Comparison of ENCODE assay signal across 12 cellular contexts in genomic region chr11:13962198-13962561, GRCh38. TPM values are rescaled to one million over a fixed set of nuclear protein-coding genes. Genes with fewer than 3 reads are reported as not detected.
A peak's percentile ranks its signal among the peaks of the same experiment; 100 is the strongest.
DNase-seq lines count a peak whose midpoint lies in the region; ATAC-seq and TF ChIP-seq lines count a peak whose summit lies in the region.
"Had no signal": no experiment of that assay in that cellular context is flagged by ENCODE, and none has a peak within 500 bp of the region (broad histone marks: within the 10 kb centered on the region; RNA-seq: fewer than 3 reads in every experiment).

No MANE protein-coding gene starts in this region.

- H3K36me3 ChIP-seq in mesenchymal stem cell (ENCODE audit: control insufficient read depth in 1 of 2, insufficient read depth in 2 of 2, low read depth in 1 of 2, low read length in 2 of 2) (no peaks in the 10 kb centered on the region), stomach (no peaks in the 10 kb centered on the region)

- intact Hi-C loops in activated CD4-positive, alpha-beta T cell treated with anti-CD3 and anti-CD28 coated beads for 36 hours (cut with DNase I, micrococcal nuclease): no loop called here
- intact Hi-C loops in stomach (cut with DNase I; ENCODE audit: low total_unique reads): loop anchor here (10.0 kb wide), 1 partner anchor 183 kb away; no protein-coding TSS in a partner anchor

- H3K9me3 ChIP-seq in mesenchymal stem cell (ENCODE audit: control insufficient read depth, low read length): no peaks in the 10 kb centered on the region
- H3K9me3 ChIP-seq in stomach: no peaks in the 10 kb centered on the region
- H3K9me3 ChIP-seq: A549 had no signal

- H4K8ac ChIP-seq in mesenchymal stem cell (ENCODE audit: low read length): no peak overlapping the region

- H2BK12ac ChIP-seq in mesenchymal stem cell (ENCODE audit: low read length in 2 of 2): no peak overlapping the region

- H3K23ac ChIP-seq in mesenchymal stem cell (ENCODE audit: low read length in 2 of 2): no peak overlapping the region

- TF ChIP-seq CTCF in astrocyte of the cerebellum (IDR thresholded peaks at IDR 0.05; ENCODE audit: low read depth, low read length, missing control alignments): no peak
- TF ChIP-seq CTCF in stomach (IDR thresholded peaks at IDR 0.05): no peak

- no peak overlapping the region for H3K18ac ChIP-seq in mesenchymal stem cell (ENCODE audit: low read depth in 1 of 2, low read length in 2 of 2)

- no peak overlapping the region for H3K14ac ChIP-seq in mesenchymal stem cell (ENCODE audit: low read length in 2 of 2)

- H2BK120ac ChIP-seq in mesenchymal stem cell (ENCODE audit: low read depth, low read length): no peak overlapping the region

- H3K27ac Mint-ChIP-seq in activated CD4-positive, alpha-beta T cell treated with anti-CD3 and anti-CD28 coated beads for 36 hours: no peak overlapping the region

- H2AFZ ChIP-seq in mesenchymal stem cell (ENCODE audit: low read depth, low read length): peak overlapping the region; percentile 67

- H3K9me3 Mint-ChIP-seq in activated CD4-positive, alpha-beta T cell treated with anti-CD3 and anti-CD28 coated beads for 36 hours (ENCODE audit: low read depth): no peaks in the 10 kb centered on the region

- no peak overlapping the region for H2AK5ac ChIP-seq in mesenchymal stem cell (ENCODE audit: low read length, severe bottlenecking)

- peaks cover 47% of the 10 kb centered on the region for H3K27me3 Mint-ChIP-seq in activated CD4-positive, alpha-beta T cell treated with anti-CD3 and anti-CD28 coated beads for 36 hours

- WGBS in mesenchymal stem cell: 32% methylated on average over 15 of the region's 16 CpGs
- 24 to 35% (median 33%) methylated on average over 16 of the region's 16 CpGs for WGBS in stomach, 5 donors

- H3K4me1 Mint-ChIP-seq in activated CD4-positive, alpha-beta T cell treated with anti-CD3 and anti-CD28 coated beads for 36 hours: peaks cover 12% of the 10 kb centered on the region

- H3K4me3 Mint-ChIP-seq in activated CD4-positive, alpha-beta T cell treated with anti-CD3 and anti-CD28 coated beads for 36 hours: peak overlapping the region; percentile 10

- no peak overlapping the region for H2BK15ac ChIP-seq in mesenchymal stem cell (ENCODE audit: low read depth, poor library complexity, severe bottlenecking)

- TF ChIP-seq EP300 in stomach (IDR thresholded peaks at IDR 0.05): no peak

- H3K4me1 ChIP-seq in mesenchymal stem cell (ENCODE audit: control insufficient read depth, insufficient read depth, low read depth, low read length) (peaks cover 19% of the 10 kb centered on the region), stomach (peaks cover 27 to 55% (median 44%) of the 10 kb centered on the region in 4 donors)

- POLR2A ChIA-PET in activated CD4-positive, alpha-beta T cell treated with anti-CD3 and anti-CD28 coated beads for 36 hours (lab: Charles Lee): interaction anchor here (0.6 kb wide), 1 partner anchor 179 kb away, joined by 3 read pairs; no protein-coding TSS in a partner anchor

- in situ Hi-C loops in astrocyte of the cerebellum (cut with HindIII; ENCODE audit: low sequenced_read_pairs): no loop called here

- no peak for TF ChIP-seq POLR2A in stomach (IDR thresholded peaks at IDR 0.05)

- H2BK5ac ChIP-seq in mesenchymal stem cell (ENCODE audit: low read depth, low read length, poor library complexity, severe bottlenecking): no peak overlapping the region

- peak overlapping the region; percentile 79 for H3K4me2 ChIP-seq in mesenchymal stem cell (ENCODE audit: low read length, poor library complexity, severe bottlenecking)
- H3K4me2 ChIP-seq: A549 had no signal

- CTCF ChIA-PET in activated CD4-positive, alpha-beta T cell treated with anti-CD3 and anti-CD28 coated beads for 36 hours (lab: Charles Lee): interaction anchor here (0.9 to 3.9 kb wide), 8 partner anchors 8 to 451 kb away, joined by 3 to 34 read pairs (median 4); no protein-coding TSS in a partner anchor

- ATAC-seq in activated CD4-positive, alpha-beta T cell treated with anti-CD3 and anti-CD28 coated beads for 36 hours: no peak
- ATAC-seq in SK-N-SH treated with all-trans-retinoic acid at 6 μM for 48 hours: no peak
- ATAC-seq in GM19351 (IDR thresholded peaks at IDR 0.05; ENCODE audit: unreplicated experiment): no peak
- ATAC-seq: A549 had no signal

- H3K79me1 ChIP-seq in mesenchymal stem cell (replicated peaks; ENCODE audit: low read length, poor library complexity, severe bottlenecking): no peaks in the 10 kb centered on the region

- no peak overlapping the region for H4K91ac ChIP-seq in mesenchymal stem cell (ENCODE audit: low read length)

- H3K27me3 ChIP-seq in mesenchymal stem cell (ENCODE audit: control insufficient read depth in 1 of 2, insufficient read depth in 1 of 2, low read length in 2 of 2): peaks cover 6 to 88% of the 10 kb centered on the region in 2 experiments
- peaks cover 0 to 74% (median 35%) of the 10 kb centered on the region in 3 donors for H3K27me3 ChIP-seq in stomach

- H3K4ac ChIP-seq in mesenchymal stem cell (ENCODE audit: low read depth in 1 of 2, low read length in 2 of 2): no peak overlapping the region

- DNase-seq in activated CD4-positive, alpha-beta T cell treated with anti-CD3 and anti-CD28 coated beads for 36 hours: no peak
- no peak for DNase-seq in activated CD4-positive, alpha-beta T cell treated with anti-CD3 and anti-CD28 coated beads for 4 hours
- DNase-seq in astrocyte of the cerebellum (ENCODE audit: low read depth): no peak
- DNase-seq in mesenchymal stem cell: no peak
- DNase-seq in stomach: no peak
- DNase-seq in stimulated activated CD8-positive, alpha-beta memory T cell treated with anti-CD3 and anti-CD28 coated beads, Interleukin-4, amount 100 ng/mL, for 48 hours: no peak
- DNase-seq: KBM-7, NCI-H510A treated with DMSO at 0.1 percent for 48 hours, SW 1271 had no signal

- H3K36me3 Mint-ChIP-seq in activated CD4-positive, alpha-beta T cell treated with anti-CD3 and anti-CD28 coated beads for 36 hours (ENCODE audit: low read depth): no peaks in the 10 kb centered on the region

- peak overlapping the region; percentile 29 for H3K4me3 ChIP-seq in astrocyte of the cerebellum (ENCODE audit: low read depth, low read length)
- peak overlapping the region; percentile 31 to 80 for H3K4me3 ChIP-seq in mesenchymal stem cell (ENCODE audit: insufficient read depth in 1 of 2, low read depth in 1 of 2, low read length in 2 of 2)
- peak overlapping the region; percentile 55 to 61 (median 58) for H3K4me3 ChIP-seq in stomach
- H3K4me3 ChIP-seq: A549 had no signal

- H3K9ac ChIP-seq in mesenchymal stem cell (ENCODE audit: low read length): peak overlapping the region; percentile 77

- H3K27ac ChIP-seq in mesenchymal stem cell (ENCODE audit: low read length, poor library complexity, severe bottlenecking) (no peak overlapping the region), stomach (peak overlapping the region in 4 of 5 donors; percentile 81 to 85 (median 82))
- H3K27ac ChIP-seq: A549 had no signal

TF ChIP-seq in SK-N-SH treated with all-trans-retinoic acid at 6 μM for 48 hours, 23 proteins besides CTCF, POLR2A, EP300 and RAD21:
- no peak for TF ChIP-seq ZNF8 (CRISPR knock-in tag; IDR thresholded peaks at IDR 0.05)
- TF ChIP-seq POU6F1 (CRISPR knock-in tag; IDR thresholded peaks at IDR 0.05; ENCODE audit: borderline replicate concordance, low read depth): no peak
- no peak for TF ChIP-seq PPARA (CRISPR knock-in tag; IDR thresholded peaks at IDR 0.05; ENCODE audit: borderline replicate concordance)
- TF ChIP-seq OSR1 (CRISPR knock-in tag; IDR thresholded peaks at IDR 0.05): no peak
- no peak for TF ChIP-seq CSDC2 (CRISPR knock-in tag; IDR thresholded peaks at IDR 0.05)
- TF ChIP-seq, protein P1, sequence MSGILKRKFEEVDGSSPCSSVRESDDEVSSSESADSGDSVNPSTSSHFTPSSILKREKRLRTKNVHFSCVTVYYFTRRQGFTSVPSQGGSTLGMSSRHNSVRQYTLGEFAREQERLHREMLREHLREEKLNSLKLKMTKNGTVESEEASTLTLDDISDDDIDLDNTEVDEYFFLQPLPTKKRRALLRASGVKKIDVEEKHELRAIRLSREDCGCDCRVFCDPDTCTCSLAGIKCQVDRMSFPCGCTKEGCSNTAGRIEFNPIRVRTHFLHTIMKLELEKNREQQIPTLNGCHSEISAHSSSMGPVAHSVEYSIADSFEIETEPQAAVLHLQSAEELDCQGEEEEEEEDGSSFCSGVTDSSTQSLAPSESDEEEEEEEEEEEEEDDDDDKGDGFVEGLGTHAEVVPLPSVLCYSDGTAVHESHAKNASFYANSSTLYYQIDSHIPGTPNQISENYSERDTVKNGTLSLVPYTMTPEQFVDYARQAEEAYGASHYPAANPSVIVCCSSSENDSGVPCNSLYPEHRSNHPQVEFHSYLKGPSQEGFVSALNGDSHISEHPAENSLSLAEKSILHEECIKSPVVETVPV (CRISPR knock-in tag; IDR thresholded peaks at IDR 0.05): no peak
- TF ChIP-seq ZC3H10 (CRISPR knock-in tag; IDR thresholded peaks at IDR 0.05): no peak
- TF ChIP-seq TCF4 (CRISPR knock-in tag; IDR thresholded peaks at IDR 0.05; ENCODE audit: borderline replicate concordance): no peak
- TF ChIP-seq GLIS3 (CRISPR knock-in tag; IDR thresholded peaks at IDR 0.05): no peak
- no peak for TF ChIP-seq ISL1 (CRISPR knock-in tag; IDR thresholded peaks at IDR 0.05)
- no peak for TF ChIP-seq ZNF70 (CRISPR knock-in tag; IDR thresholded peaks at IDR 0.05)
- no peak for TF ChIP-seq RARB (CRISPR knock-in tag; IDR thresholded peaks at IDR 0.05)
- TF ChIP-seq SNAI2 (CRISPR knock-in tag; IDR thresholded peaks at IDR 0.05): no peak
- no peak for TF ChIP-seq ESRRG (CRISPR knock-in tag; IDR thresholded peaks at IDR 0.05)

RNA-seq across cellular contexts. Expression of gene SPON1, which starts 0.3 kb away (rescaled TPM):
- total RNA-seq in activated CD4-positive, alpha-beta T cell treated with anti-CD3 and anti-CD28 coated beads for 36 hours: under 1 TPM; 0.26 to 0.41 TPM
- 0.01 TPM for polyA plus RNA-seq in mesenchymal stem cell (2013, experiment 1 of 2)
- polyA plus RNA-seq in mesenchymal stem cell (2013, experiment 2 of 2): not detected
- 100 to 1,000 TPM in 1 of 5 donors, 10 to 100 TPM in 4; 17.5 to 122 (median 73.6) TPM for total RNA-seq in stomach
- 10 to 100 TPM in 1 of 3 donors, 1 to 10 TPM in 2; 9.3 to 14.2 (median 9.9) TPM for polyA plus RNA-seq in stomach
- polyA plus RNA-seq: A549 had no signal

Comparison
In these comparisons a context has a peak if more than half of its experiments do, and no peak if none do; other contexts are left out.
1. RNA of gene SPON1, which starts 0.3 kb away (total RNA-seq): 17.5 to 122 TPM in stomach; 0.26 to 0.41 TPM in activated CD4-positive, alpha-beta T cell treated with anti-CD3 and anti-CD28 coated beads for 36 hours; every median in the first group is over 10 times any median in the second.
2. Peak in every context shown above with its lines, with median percentiles within 50 percentile points of each other: H3K4me3 ChIP-seq.